ENCODE assay signal across 14 cellular contexts in genomic region chr2:29360016-29360784, GRCh38.
DNase-seq lines count a peak whose midpoint lies in the region; ATAC-seq lines count a peak whose summit lies in the region.
"Had no signal": no experiment of that assay in that cellular context is flagged by ENCODE, and none has a peak within 500 bp of the region (broad histone marks: within the 10 kb centered on the region; RNA-seq: fewer than 3 reads in every experiment).

No MANE protein-coding gene starts in this region.

- H4K91ac ChIP-seq in mesenchymal stem cell (ENCODE audit: low read length): no peak overlapping the region

- 15% methylated on average over 3 of the region's 3 CpGs for WGBS in mesenchymal stem cell

- H2BK120ac ChIP-seq in mesenchymal stem cell (ENCODE audit: low read depth, low read length): no peak overlapping the region

- no peak overlapping the region for H3K14ac ChIP-seq in mesenchymal stem cell (ENCODE audit: low read length in 2 of 2)

- peak; percentile 35 for ATAC-seq in activated T-helper 17 cell treated with anti-CD3 and anti-CD28 coated beads, Interleukin-2, amount 50 U/mL, for 72 hours (replicated peaks)
- no peak for ATAC-seq in HG03280 (IDR thresholded peaks at IDR 0.05; ENCODE audit: unreplicated experiment)
- no peak for ATAC-seq in stimulated activated naive B cell treated with anti-CD40 and anti-IgM and Interleukin-4, amounts not matched to agents 10 μg/mL and 1 μg/mL and 100 μg/mL, for 72 hours (replicated peaks)

- no peaks in the 10 kb centered on the region for H3K9me3 Mint-ChIP-seq in activated T-helper 17 cell treated with anti-CD3 and anti-CD28 coated beads, Interleukin-2, amount 50 U/mL, for 72 hours
- H3K9me3 Mint-ChIP-seq in stimulated activated naive B cell treated with anti-CD40 and anti-IgM and Interleukin-4, amounts not matched to agents 10 μg/mL and 1 μg/mL and 100 μg/mL, for 72 hours: no peaks in the 10 kb centered on the region
- H3K9me3 Mint-ChIP-seq: HFFc6 had no signal

- H3K4me2 ChIP-seq in mesenchymal stem cell (ENCODE audit: low read length, poor library complexity, severe bottlenecking): no peak overlapping the region

- H3K27me3 Mint-ChIP-seq in activated T-helper 17 cell treated with anti-CD3 and anti-CD28 coated beads, Interleukin-2, amount 50 U/mL, for 72 hours: peaks cover 30% of the 10 kb centered on the region
- peaks cover 13 to 21% of the 10 kb centered on the region in 2 donors for H3K27me3 Mint-ChIP-seq in stimulated activated naive B cell treated with anti-CD40 and anti-IgM and Interleukin-4, amounts not matched to agents 10 μg/mL and 1 μg/mL and 100 μg/mL, for 72 hours

- DNase-seq in Daoy (ENCODE audit: low read depth): peak; percentile 10
- DNase-seq in M059J (ENCODE audit: low read depth): peak; percentile 17
- DNase-seq in mesenchymal stem cell: no peak
- DNase-seq in stimulated activated naive B cell treated with anti-CD40 and anti-IgM and Interleukin-4, amounts not matched to agents 10 μg/mL and 1 μg/mL and 100 μg/mL, for 72 hours: no peak
- no peak for DNase-seq in Kasumi-1 (lab: John Stamatoyannopoulos, UW)
- DNase-seq in stimulated activated CD4-positive, alpha-beta T cell treated with anti-CD3 and anti-CD28 coated beads, Interleukin-2, amount 100 ng/mL, for 24 hours: no peak
- DNase-seq: ACHN; CD4-positive, CD25-positive, alpha-beta regulatory T cell; DMS53; HCEC 1CT; HFFc6 had no signal

- H3K27ac ChIP-seq in mesenchymal stem cell (ENCODE audit: low read length, poor library complexity, severe bottlenecking): no peak overlapping the region
- H3K27ac ChIP-seq: BLaER1 treated with 17β-estradiol and CSF1 and Interleukin-3, amounts not matched to agents 10 nM and 100 nM had no signal

- H3K9ac ChIP-seq in mesenchymal stem cell (ENCODE audit: low read length): no peak overlapping the region
- H3K9ac ChIP-seq: BLaER1 treated with 17β-estradiol and CSF1 and Interleukin-3, amounts not matched to agents 10 nM and 100 nM had no signal

- peak overlapping the region; percentile 62 for H2AFZ ChIP-seq in mesenchymal stem cell (ENCODE audit: low read depth, low read length)

- H3K4me3 ChIP-seq in mesenchymal stem cell (ENCODE audit: insufficient read depth in 1 of 2, low read depth in 1 of 2, low read length in 2 of 2): no peak overlapping the region
- H3K4me3 ChIP-seq: BLaER1 treated with 17β-estradiol and CSF1 and Interleukin-3, amounts not matched to agents 10 nM and 100 nM had no signal

- no peaks in the 10 kb centered on the region for H3K4me1 ChIP-seq in mesenchymal stem cell (ENCODE audit: control insufficient read depth, insufficient read depth, low read depth, low read length)

- no peak overlapping the region for H3K4me3 Mint-ChIP-seq in activated T-helper 17 cell treated with anti-CD3 and anti-CD28 coated beads, Interleukin-2, amount 50 U/mL, for 72 hours
- H3K4me3 Mint-ChIP-seq in stimulated activated naive B cell treated with anti-CD40 and anti-IgM and Interleukin-4, amounts not matched to agents 10 μg/mL and 1 μg/mL and 100 μg/mL, for 72 hours: no peak overlapping the region
- H3K4me3 Mint-ChIP-seq: CD4-positive, CD25-positive, alpha-beta regulatory T cell; HFFc6 had no signal

- no peak overlapping the region for H2BK5ac ChIP-seq in mesenchymal stem cell (ENCODE audit: low read depth, low read length, poor library complexity, severe bottlenecking)

- no peak overlapping the region for H3K27ac Mint-ChIP-seq in activated T-helper 17 cell treated with anti-CD3 and anti-CD28 coated beads, Interleukin-2, amount 50 U/mL, for 72 hours
- no peak overlapping the region for H3K27ac Mint-ChIP-seq in stimulated activated naive B cell treated with anti-CD40 and anti-IgM and Interleukin-4, amounts not matched to agents 10 μg/mL and 1 μg/mL and 100 μg/mL, for 72 hours
- H3K27ac Mint-ChIP-seq: CD4-positive, CD25-positive, alpha-beta regulatory T cell; HFFc6 had no signal

- H3K36me3 Mint-ChIP-seq in activated T-helper 17 cell treated with anti-CD3 and anti-CD28 coated beads, Interleukin-2, amount 50 U/mL, for 72 hours (ENCODE audit: low read depth): no peaks in the 10 kb centered on the region
- H3K36me3 Mint-ChIP-seq in stimulated activated naive B cell treated with anti-CD40 and anti-IgM and Interleukin-4, amounts not matched to agents 10 μg/mL and 1 μg/mL and 100 μg/mL, for 72 hours: no peaks in the 10 kb centered on the region
- H3K36me3 Mint-ChIP-seq: CD4-positive, CD25-positive, alpha-beta regulatory T cell had no signal

- no peak overlapping the region for H3K23ac ChIP-seq in mesenchymal stem cell (ENCODE audit: low read length in 2 of 2)

- no peaks in the 10 kb centered on the region for H3K4me1 Mint-ChIP-seq in activated T-helper 17 cell treated with anti-CD3 and anti-CD28 coated beads, Interleukin-2, amount 50 U/mL, for 72 hours
- H3K4me1 Mint-ChIP-seq in stimulated activated naive B cell treated with anti-CD40 and anti-IgM and Interleukin-4, amounts not matched to agents 10 μg/mL and 1 μg/mL and 100 μg/mL, for 72 hours: no peaks in the 10 kb centered on the region
- H3K4me1 Mint-ChIP-seq: CD4-positive, CD25-positive, alpha-beta regulatory T cell had no signal

- H3K27me3 ChIP-seq in mesenchymal stem cell (ENCODE audit: control insufficient read depth in 1 of 2, insufficient read depth in 1 of 2, low read length in 2 of 2): peaks cover 5 to 14% of the 10 kb centered on the region in 2 experiments
- H3K27me3 ChIP-seq: BLaER1 treated with 17β-estradiol and CSF1 and Interleukin-3, amounts not matched to agents 10 nM and 100 nM had no signal

- no peak overlapping the region for H2BK15ac ChIP-seq in mesenchymal stem cell (ENCODE audit: low read depth, poor library complexity, severe bottlenecking)

- H3K9me3 ChIP-seq in mesenchymal stem cell (ENCODE audit: control insufficient read depth, low read length): no peaks in the 10 kb centered on the region
- H3K9me3 ChIP-seq: BLaER1 treated with 17β-estradiol and CSF1 and Interleukin-3, amounts not matched to agents 10 nM and 100 nM had no signal

- no peak overlapping the region for H3K4ac ChIP-seq in mesenchymal stem cell (ENCODE audit: low read depth in 1 of 2, low read length in 2 of 2)

- H3K36me3 ChIP-seq in mesenchymal stem cell (ENCODE audit: control insufficient read depth in 1 of 2, insufficient read depth in 2 of 2, low read depth in 1 of 2, low read length in 2 of 2): no peaks in the 10 kb centered on the region
- H3K36me3 ChIP-seq: BLaER1 treated with 17β-estradiol and CSF1 and Interleukin-3, amounts not matched to agents 10 nM and 100 nM had no signal

- H3K79me1 ChIP-seq in mesenchymal stem cell (replicated peaks; ENCODE audit: low read length, poor library complexity, severe bottlenecking): no peaks in the 10 kb centered on the region

- no peak overlapping the region for H2BK12ac ChIP-seq in mesenchymal stem cell (ENCODE audit: low read length in 2 of 2)

- no peak overlapping the region for H2AK5ac ChIP-seq in mesenchymal stem cell (ENCODE audit: low read length, severe bottlenecking)

- H3K18ac ChIP-seq in mesenchymal stem cell (ENCODE audit: low read depth in 1 of 2, low read length in 2 of 2): no peak overlapping the region

- no peak overlapping the region for H4K8ac ChIP-seq in mesenchymal stem cell (ENCODE audit: low read length)

Comparison
In these comparisons a context has a peak if more than half of its experiments do, and no peak if none do; other contexts are left out.
1. DNase-seq: peak in Daoy (single experiment) and M059J (single experiment); none in mesenchymal stem cell (single experiment), stimulated activated naive B cell treated with anti-CD40 and anti-IgM and Interleukin-4, amounts not matched to agents 10 μg/mL and 1 μg/mL and 100 μg/mL, for 72 hours (single experiment), Kasumi-1 (0 of 2) and stimulated activated CD4-positive, alpha-beta T cell treated with anti-CD3 and anti-CD28 coated beads, Interleukin-2, amount 100 ng/mL, for 24 hours (0 of 2).